Comparison of ENCODE assay signal across 13 cellular contexts in genomic region chr12:25280082-25280481, GRCh38.
"Had no signal": no experiment of that assay in that cellular context is flagged by ENCODE, and none has a peak within 500 bp of the region (broad histone marks: within the 10 kb centered on the region; RNA-seq: fewer than 3 reads in every experiment).

No MANE protein-coding gene starts in this region.

- ATAC-seq: activated CD4-positive, CD25-positive, alpha-beta regulatory T cell treated with anti-CD3 and anti-CD28 coated beads, Interleukin-2, amount 50 U/mL, for 24 hours; gastrocnemius medialis; heart right ventricle had no signal

- H3K4me3 ChIP-seq: adrenal gland, colonic mucosa, gastrocnemius medialis, heart right ventricle, left ventricle myocardium inferior, ovary, stomach had no signal

- H3K27ac Mint-ChIP-seq: memory B cell had no signal

- H3K27me3 Mint-ChIP-seq: memory B cell had no signal

- H3K27ac ChIP-seq: adrenal gland, colonic mucosa, gastrocnemius medialis, heart right ventricle, left ventricle myocardium inferior, ovary, stomach had no signal

- H3K27me3 ChIP-seq: adrenal gland, colonic mucosa, gastrocnemius medialis, heart right ventricle, ovary, stomach had no signal

- H3K36me3 Mint-ChIP-seq: memory B cell had no signal

- H3K4me1 ChIP-seq: adrenal gland, colonic mucosa, gastrocnemius medialis had no signal

- H3K4me3 Mint-ChIP-seq: memory B cell had no signal

- H3K9me3 ChIP-seq: adrenal gland, colonic mucosa, gastrocnemius medialis, heart right ventricle, left ventricle myocardium inferior, ovary, stomach had no signal

- H3K36me3 ChIP-seq: adrenal gland, colonic mucosa, gastrocnemius medialis, heart right ventricle, left ventricle myocardium inferior, ovary, stomach had no signal

- DNase-seq: activated effector memory CD4-positive, alpha-beta T cell treated with anti-CD3 and anti-CD28 coated beads, Interleukin-2, amount 50 U/mL, for 16 hours; adrenal gland; colonic mucosa; effector CD8-positive, alpha-beta T cell; gastrocnemius medialis; heart right ventricle; kidney; left ventricle myocardium inferior; ovary; stimulated activated CD4-positive, alpha-beta T cell treated with anti-CD3 and anti-CD28 coated beads, Interleukin-12 subunit alpha, Interleukin-12 subunit beta, amount 100 ng/mL, for 4 hours; stomach had no signal

- H3K9me3 Mint-ChIP-seq: memory B cell had no signal
